In the genomic region with DNA sequence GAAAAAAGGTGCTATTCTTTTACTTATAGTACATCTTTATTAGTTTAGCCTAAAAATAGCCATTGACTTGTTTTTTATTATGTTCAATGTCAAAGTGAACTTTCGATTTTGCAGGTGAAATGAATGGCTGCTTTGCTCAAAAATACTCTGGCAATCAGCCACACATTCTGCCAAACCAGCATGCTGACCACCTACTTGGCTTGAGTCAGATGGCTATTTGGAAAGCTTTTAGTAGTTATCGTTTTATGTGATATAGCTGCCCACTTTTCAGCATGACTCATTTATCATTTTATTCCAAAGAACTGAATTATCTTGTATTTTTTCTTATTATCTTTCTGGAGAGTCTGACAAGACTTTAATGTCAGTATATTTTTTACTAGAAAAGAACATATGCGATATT, we compare ENCODE assay signal across 22 cellular contexts.
"Had no signal": no experiment of that assay in that cellular context is flagged by ENCODE, and none has a peak within 500 bp of the region (broad histone marks: within the 10 kb centered on the region; RNA-seq: fewer than 3 reads in every experiment).

No MANE protein-coding gene starts in this region.

- H3K36me3 ChIP-seq: brain microvascular endothelial cell, vagina had no signal

- H3K4me3 Mint-ChIP-seq: activated CD4-positive, alpha-beta memory T cell treated with anti-CD3 and anti-CD28 coated beads, Interleukin-2, amount 10 ng/mL, durations not matched to agents 7 days and 5 days; activated CD8-positive, alpha-beta memory T cell treated with anti-CD3 and anti-CD28 coated beads, Interleukin-2, amount 10 ng/mL, durations not matched to agents 7 days and 5 days; activated naive CD8-positive, alpha-beta T cell; central memory CD8-positive, alpha-beta T cell; nephron; stimulated activated naive CD8-positive, alpha-beta T cell treated with anti-CD3 and anti-CD28 coated beads, Interleukin-15, Interleukin-2, amounts not matched to agents 100 ng/mL and 50 ng/mL, for 24 hours; T-cell; WTC11 had no signal

- H3K27me3 ChIP-seq: brain microvascular endothelial cell, hepatocyte, vagina had no signal

- H2AFZ ChIP-seq: hepatocyte had no signal

- DNase-seq: activated CD4-positive, alpha-beta memory T cell treated with anti-CD3 and anti-CD28 coated beads, Interleukin-2, amount 10 ng/mL, durations not matched to agents 7 days and 5 days; activated CD4-positive, alpha-beta T cell treated with anti-CD3 and anti-CD28 coated beads for 4 hours; activated CD8-positive, alpha-beta memory T cell treated with anti-CD3 and anti-CD28 coated beads, Interleukin-2, amount 10 ng/mL, durations not matched to agents 7 days and 5 days; amniotic stem cell; brain microvascular endothelial cell; effector CD8-positive, alpha-beta T cell; foreskin fibroblast; left cardiac atrium; nucleus accumbens; stimulated activated CD4-positive, alpha-beta T cell treated with anti-CD3 and anti-CD28 coated beads, Interleukin-12 subunit alpha, Interleukin-12 subunit beta, amount 100 ng/mL, for 4 hours; stimulated activated CD4-positive, alpha-beta T cell treated with anti-CD3 and anti-CD28 coated beads, Interleukin-1b, Interleukin-23, amount 100 ng/mL, for 48 hours; T-cell; trophoblast cell had no signal

- H3K27ac Mint-ChIP-seq: activated CD4-positive, alpha-beta memory T cell treated with anti-CD3 and anti-CD28 coated beads, Interleukin-2, amount 10 ng/mL, durations not matched to agents 7 days and 5 days; activated CD8-positive, alpha-beta memory T cell treated with anti-CD3 and anti-CD28 coated beads, Interleukin-2, amount 10 ng/mL, durations not matched to agents 7 days and 5 days; activated naive CD8-positive, alpha-beta T cell; nephron; progenitor cell of endocrine pancreas; stimulated activated naive CD8-positive, alpha-beta T cell treated with anti-CD3 and anti-CD28 coated beads, Interleukin-15, Interleukin-2, amounts not matched to agents 100 ng/mL and 50 ng/mL, for 24 hours; T-cell; WTC11 had no signal

- H3K4me3 ChIP-seq: hepatocyte, vagina had no signal

- H3K9me3 ChIP-seq: vagina had no signal

- ATAC-seq: activated CD8-positive, alpha-beta memory T cell treated with anti-CD3 and anti-CD28 coated beads, Interleukin-2, amount 10 ng/mL, durations not matched to agents 7 days and 5 days; esophagus mucosa; left cardiac atrium; T-cell; WTC11 had no signal

- H3K27me3 Mint-ChIP-seq: activated CD4-positive, alpha-beta memory T cell treated with anti-CD3 and anti-CD28 coated beads, Interleukin-2, amount 10 ng/mL, durations not matched to agents 7 days and 5 days; activated CD8-positive, alpha-beta memory T cell treated with anti-CD3 and anti-CD28 coated beads, Interleukin-2, amount 10 ng/mL, durations not matched to agents 7 days and 5 days; activated naive CD8-positive, alpha-beta T cell; central memory CD8-positive, alpha-beta T cell; progenitor cell of endocrine pancreas; stimulated activated naive CD8-positive, alpha-beta T cell treated with anti-CD3 and anti-CD28 coated beads, Interleukin-15, Interleukin-2, amounts not matched to agents 100 ng/mL and 50 ng/mL, for 24 hours; T-cell had no signal

- H3K4me1 ChIP-seq: vagina had no signal

- H3K9me3 Mint-ChIP-seq: central memory CD8-positive, alpha-beta T cell; nephron; stimulated activated naive CD8-positive, alpha-beta T cell treated with anti-CD3 and anti-CD28 coated beads, Interleukin-15, Interleukin-2, amounts not matched to agents 100 ng/mL and 50 ng/mL, for 24 hours; T-cell; WTC11 had no signal

- H3K27ac ChIP-seq: brain microvascular endothelial cell, hepatocyte, vagina had no signal

- H3K4me2 ChIP-seq: hepatocyte had no signal

- H3K36me3 Mint-ChIP-seq: activated CD8-positive, alpha-beta memory T cell treated with anti-CD3 and anti-CD28 coated beads, Interleukin-2, amount 10 ng/mL, durations not matched to agents 7 days and 5 days; activated naive CD8-positive, alpha-beta T cell; T-cell; WTC11 had no signal

- H3K4me1 Mint-ChIP-seq: activated CD4-positive, alpha-beta memory T cell treated with anti-CD3 and anti-CD28 coated beads, Interleukin-2, amount 10 ng/mL, durations not matched to agents 7 days and 5 days; activated CD8-positive, alpha-beta memory T cell treated with anti-CD3 and anti-CD28 coated beads, Interleukin-2, amount 10 ng/mL, durations not matched to agents 7 days and 5 days; central memory CD8-positive, alpha-beta T cell; nephron; T-cell; WTC11 had no signal
